ENCODE assay signal across 2 cellular contexts in genomic region chr6:41583576-41583975, GRCh38.
TF ChIP-seq lines count a peak whose summit lies in the region.

No MANE protein-coding gene starts in this region.

TF ChIP-seq in HEK293, 187 proteins besides CTCF, POLR2A, EP300 and RAD21 (continued from another document):
- peak; percentile 64; the same call in 1 of the 2 replicates for TF ChIP-seq ATF2 (tag by site-specific recombination; IDR thresholded peaks at IDR 0.05; ENCODE audit: low read depth)
- no peak for TF ChIP-seq ZNF175 (tag by site-specific recombination; IDR thresholded peaks at IDR 0.05)
- peak; percentile 55; the same call in 1 of the 2 replicates for TF ChIP-seq GLIS1 (tag by site-specific recombination; IDR thresholded peaks at IDR 0.05)
- no peak for TF ChIP-seq ZNF132 (tag by site-specific recombination; IDR thresholded peaks at IDR 0.05; ENCODE audit: borderline replicate concordance)
- TF ChIP-seq ZNF292 (tag by site-specific recombination; IDR thresholded peaks at IDR 0.05; ENCODE audit: borderline replicate concordance, low read depth) = no peak
- TF ChIP-seq GLIS2 (tag by site-specific recombination; IDR thresholded peaks at IDR 0.05) = peak; percentile 53
- no peak for TF ChIP-seq ZNF174 (tag by site-specific recombination; IDR thresholded peaks at IDR 0.05)
- TF ChIP-seq PATZ1 (tag by site-specific recombination; IDR thresholded peaks at IDR 0.05) = peak; percentile 68

TF ChIP-seq in H1, 55 proteins besides CTCF, POLR2A, EP300 and RAD21:
- TF ChIP-seq USF2 (IDR thresholded peaks at IDR 0.05; ENCODE audit: low read length) (no peak), SIX5 (IDR thresholded peaks at IDR 0.05; ENCODE audit: low read depth, low read length) (no peak), GABPA (IDR thresholded peaks at IDR 0.05; ENCODE audit: borderline replicate concordance, insufficient read depth, low read length) (no peak), PHF8 (conservative IDR thresholded peaks at IDR 0.05; ENCODE audit: low read depth, low read length) (no peak)
